ENCODE assay signal across 22 cellular contexts in genomic region chr2:162312853-162313252, GRCh38. TPM values are rescaled to one million over a fixed set of nuclear protein-coding genes. Genes with fewer than 3 reads are reported as not detected.
DNase-seq lines count a peak whose midpoint lies in the region; ATAC-seq and TF ChIP-seq lines count a peak whose summit lies in the region.
"Had no signal": no experiment of that assay in that cellular context is flagged by ENCODE, and none has a peak within 500 bp of the region (broad histone marks: within the 10 kb centered on the region; RNA-seq: fewer than 3 reads in every experiment).

No MANE protein-coding gene starts in this region.

- H3K27ac ChIP-seq in VCaP: peak overlapping the region; percentile 66; the same call in 1 of the 2 replicates
- H3K27ac ChIP-seq: 22Rv1, BLaER1, C4-2B, GM23248 had no signal

- no peak overlapping the region for H3K4me3 Mint-ChIP-seq in activated naive CD4-positive, alpha-beta T cell treated with anti-CD3 and anti-CD28 coated beads, Interleukin-2, amount 50 U/mL, for 24 hours
- no peak overlapping the region for H3K4me3 Mint-ChIP-seq in memory B cell
- H3K4me3 Mint-ChIP-seq: B cell; CD4-positive, alpha-beta T cell had no signal

- H3K9me3 Mint-ChIP-seq in activated naive CD4-positive, alpha-beta T cell treated with anti-CD3 and anti-CD28 coated beads, Interleukin-2, amount 50 U/mL, for 24 hours: no peaks in the 10 kb centered on the region
- no peaks in the 10 kb centered on the region for H3K9me3 Mint-ChIP-seq in memory B cell
- H3K9me3 Mint-ChIP-seq: CD4-positive, alpha-beta T cell had no signal

- peak overlapping the region; percentile 14 for H3K27ac Mint-ChIP-seq in activated naive CD4-positive, alpha-beta T cell treated with anti-CD3 and anti-CD28 coated beads, Interleukin-2, amount 50 U/mL, for 24 hours
- peak overlapping the region; percentile 73 for H3K27ac Mint-ChIP-seq in memory B cell
- H3K27ac Mint-ChIP-seq: B cell had no signal

- H3K4me1 Mint-ChIP-seq in activated naive CD4-positive, alpha-beta T cell treated with anti-CD3 and anti-CD28 coated beads, Interleukin-2, amount 50 U/mL, for 24 hours: peaks cover 78% of the 10 kb centered on the region
- H3K4me1 Mint-ChIP-seq in memory B cell: peaks cover 35% of the 10 kb centered on the region

- peak overlapping the region; percentile 19 for H3K4me3 ChIP-seq in GM12865 (ENCODE audit: low read depth, low read length)
- H3K4me3 ChIP-seq: BLaER1, GM23248 had no signal

- H3K36me3 Mint-ChIP-seq in activated naive CD4-positive, alpha-beta T cell treated with anti-CD3 and anti-CD28 coated beads, Interleukin-2, amount 50 U/mL, for 24 hours: peaks cover 9% of the 10 kb centered on the region
- H3K36me3 Mint-ChIP-seq in memory B cell: peaks cover 27% of the 10 kb centered on the region

- intact Hi-C loops in cardiac septum (cut with DNase I): no loop called here

- TF ChIP-seq CTCF in GM12865 (IDR thresholded peaks at IDR 0.05; ENCODE audit: insufficient read depth, low read depth, low read length, missing control alignments) (no peak), VCaP (conservative IDR thresholded peaks at IDR 0.05) (no peak)

- no peak for DNase-seq in activated naive CD4-positive, alpha-beta T cell (lab: John Stamatoyannopoulos, UW)
- DNase-seq in GM12865 (ENCODE audit: low read depth) (no peak), memory B cell (ENCODE audit: low spot score in 2 of 2) (no peak), cardiac septum (ENCODE audit: low spot score) (no peak), OCI-M2 (lab: John Stamatoyannopoulos, UW; ENCODE audit: unreplicated experiment) (no peak)
- DNase-seq: Calu3; CD4-positive, alpha-beta T cell; COR-L47; DMS53; DMS79 treated with DMSO at 0.1 percent for 48 hours; GF-D8; GM23248; H7; HCEC 1CT had no signal

- no peaks in the 10 kb centered on the region for H3K27me3 Mint-ChIP-seq in activated naive CD4-positive, alpha-beta T cell treated with anti-CD3 and anti-CD28 coated beads, Interleukin-2, amount 50 U/mL, for 24 hours
- no peaks in the 10 kb centered on the region for H3K27me3 Mint-ChIP-seq in memory B cell
- H3K27me3 Mint-ChIP-seq: B cell; CD4-positive, alpha-beta T cell had no signal

- ATAC-seq in memory B cell (ENCODE audit: low read depth) (no peak), HG02678 (IDR thresholded peaks at IDR 0.05; ENCODE audit: unreplicated experiment) (no peak)

RNA-seq across cellular contexts. Expression of gene IFIH1, which starts 5.6 kb away (rescaled TPM):
- 4.4 TPM for total RNA-seq in cardiac septum
- total RNA-seq: G401, H7 had no signal

RNA-seq across cellular contexts. Expression of gene GCA, which starts 31.1 kb away (rescaled TPM):
- 7.3 TPM for total RNA-seq in cardiac septum
